ENCODE assay signal across 16 cellular contexts in the genomic region with DNA sequence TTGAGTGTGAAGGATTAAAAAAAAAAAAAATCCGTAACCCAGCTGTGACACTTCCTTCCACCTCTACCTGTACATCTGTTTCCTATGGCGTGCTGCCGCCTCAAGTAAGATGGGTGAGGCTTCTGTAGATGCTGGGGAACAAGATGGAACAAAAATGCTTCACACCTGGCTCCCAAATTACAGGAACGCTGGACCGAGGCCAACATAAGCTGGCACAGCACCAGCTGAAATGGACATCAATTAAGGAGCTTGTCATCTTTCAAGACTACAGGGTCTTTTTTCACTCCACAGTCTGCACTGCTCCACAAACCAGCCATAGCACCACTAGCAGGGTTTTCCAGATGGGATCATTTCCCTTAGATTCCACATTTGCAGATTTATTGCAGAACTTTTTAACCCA.
DNase-seq lines count a peak whose midpoint lies in the region; ATAC-seq and TF ChIP-seq lines count a peak whose summit lies in the region.
"Had no signal": no experiment of that assay in that cellular context is flagged by ENCODE, and none has a peak within 500 bp of the region (broad histone marks: within the 10 kb centered on the region; RNA-seq: fewer than 3 reads in every experiment).

No MANE protein-coding gene starts in this region.

- H3K4me1 ChIP-seq in tibial artery (no peaks in the 10 kb centered on the region), upper lobe of left lung (peaks cover 0 to 10% (median 5%) of the 10 kb centered on the region in 4 donors)
- H3K4me1 ChIP-seq: SJSA1 had no signal

- peaks cover 5 to 12% (median 6%) of the 10 kb centered on the region in 3 donors for H3K4me1 Mint-ChIP-seq in T-cell

- H3K27ac Mint-ChIP-seq in T-cell, result no peak overlapping the region
- H3K27ac Mint-ChIP-seq: B cell; CD4-positive, alpha-beta T cell; T-helper 2 cell treated with Interferon-gamma antibody and Interleukin-4, amounts not matched to agents 5 μg/mL and 100 μg/mL, for 36 hours had no signal

- intact Hi-C loops in tibial artery (cut with DNase I; ENCODE audit: low total_unique reads), result no loop called here

- H3K27me3 ChIP-seq in tibial artery (no peaks in the 10 kb centered on the region), upper lobe of left lung (no peaks in the 10 kb centered on the region)
- H3K27me3 ChIP-seq: SJSA1 had no signal

- CTCF ChIA-PET in T-cell (lab: Charles Lee), result no interaction called here

- H3K4me3 Mint-ChIP-seq in T-cell, result no peak overlapping the region
- H3K4me3 Mint-ChIP-seq: B cell; CD4-positive, alpha-beta T cell; T-helper 2 cell treated with Interferon-gamma antibody and Interleukin-4, amounts not matched to agents 5 μg/mL and 100 μg/mL, for 36 hours had no signal

- no peaks in the 10 kb centered on the region for H3K9me3 Mint-ChIP-seq in T-cell
- H3K9me3 Mint-ChIP-seq: CD4-positive, alpha-beta T cell; T-helper 2 cell treated with Interferon-gamma antibody and Interleukin-4, amounts not matched to agents 5 μg/mL and 100 μg/mL, for 36 hours had no signal

- WGBS in upper lobe of left lung, 2 donors, result 69 to 82% methylated on average over 5 of the region's 5 CpGs

- ATAC-seq in T-cell (replicated peaks in 1 of 4) (no peak), upper lobe of left lung (ENCODE audit: low FRiP score in 2 of 2) (no peak)

- H3K36me3 ChIP-seq in tibial artery, result peaks cover 0 to 48% (median 5%) of the 10 kb centered on the region in 3 donors
- H3K36me3 ChIP-seq in upper lobe of left lung, result peaks cover 0 to 12% (median 0%) of the 10 kb centered on the region in 4 donors

- TF ChIP-seq POLR2A in upper lobe of left lung (IDR thresholded peaks at IDR 0.05), result no peak

- POLR2A ChIA-PET in T-cell (lab: Charles Lee), result interaction anchor here in 1 of 2 donors (0.6 to 0.8 kb wide), 2 partner anchors 31 to 858 kb away, joined by 4 to 5 read pairs; no protein-coding TSS in a partner anchor

- no peak for TF ChIP-seq CTCF in coronary artery (IDR thresholded peaks at IDR 0.05)
- no peak for TF ChIP-seq CTCF in tibial artery (IDR thresholded peaks at IDR 0.05)
- TF ChIP-seq CTCF in upper lobe of left lung (IDR thresholded peaks at IDR 0.05), result no peak

- H3K27ac ChIP-seq in coronary artery (no peak overlapping the region), tibial artery (no peak overlapping the region), upper lobe of left lung (no peak overlapping the region)
- H3K27ac ChIP-seq: GM23248, SJSA1 had no signal

- H3K36me3 Mint-ChIP-seq in T-cell, result peaks cover 58% of the 10 kb centered on the region

- DNase-seq in DMS79 (lab: John Stamatoyannopoulos, UW) (peak; percentile 57), NCI-H1105 treated with DMSO at 0.1 percent for 48 hours (lab: John Stamatoyannopoulos, UW) (peak; percentile 80), NCI-H69 (lab: John Stamatoyannopoulos, UW) (peak; percentile 90), coronary artery (ENCODE audit: low spot score) (peak; percentile 56), T-cell (no peak), tibial artery (no peak), upper lobe of left lung (no peak)
- DNase-seq: CD4-positive, alpha-beta T cell; HCEC 1CT; NCI-H1694 treated with DMSO at 0.1 percent for 48 hours; NCI-H510A; RPMI8226 had no signal

- no peak overlapping the region for H3K4me3 ChIP-seq in coronary artery
- H3K4me3 ChIP-seq in tibial artery, result no peak overlapping the region
- no peak overlapping the region for H3K4me3 ChIP-seq in upper lobe of left lung
- H3K4me3 ChIP-seq: GM23248, SJSA1 had no signal

- no peaks in the 10 kb centered on the region for H3K27me3 Mint-ChIP-seq in T-cell
- H3K27me3 Mint-ChIP-seq: B cell; CD4-positive, alpha-beta T cell had no signal

- H3K9me3 ChIP-seq in tibial artery, result no peaks in the 10 kb centered on the region
- no peaks in the 10 kb centered on the region for H3K9me3 ChIP-seq in upper lobe of left lung
- H3K9me3 ChIP-seq: SJSA1 had no signal

- no peak for TF ChIP-seq EP300 in upper lobe of left lung (IDR thresholded peaks at IDR 0.05)

Comparison
In these comparisons a context has a peak if more than half of its experiments do, and no peak if none do; other contexts are left out.
1. DNase-seq: peak in DMS79 (single experiment), NCI-H1105 treated with DMSO at 0.1 percent for 48 hours (single experiment), NCI-H69 (single experiment) and coronary artery (single experiment); none in T-cell (0 of 34), tibial artery (0 of 2) and upper lobe of left lung (0 of 2).